Comparison of ENCODE assay signal across 26 cellular contexts in genomic region chr18:5398269-5398668, GRCh38.
DNase-seq lines count a peak whose midpoint lies in the region; ATAC-seq, FAIRE-seq and TF ChIP-seq lines count a peak whose summit lies in the region.
"Had no signal": no experiment of that assay in that cellular context is flagged by ENCODE, and none has a peak within 500 bp of the region (broad histone marks: within the 10 kb centered on the region; RNA-seq: fewer than 3 reads in every experiment).

No MANE protein-coding gene starts in this region.

- intact Hi-C loops in HepG2 (cut with micrococcal nuclease; ENCODE audit: unreplicated experiment): no loop called here
- intact Hi-C loops in right lobe of liver (cut with DNase I): no loop called here
- intact Hi-C loops in K562 (cut with micrococcal nuclease): no loop called here
- intact Hi-C loops in right cardiac atrium (cut with DNase I): no loop called here

- POLR2A ChIA-PET in HepG2 (lab: Yijun Ruan, JAX) (no interaction called here), K562 (lab: Yijun Ruan, JAX) (no interaction called here)

- TF ChIP-seq RAD21 in HepG2 (CRISPR knock-in tag; IDR thresholded peaks at IDR 0.05): no peak
- TF ChIP-seq RAD21 in K562 (CRISPR knock-in tag; conservative IDR thresholded peaks at IDR 0.05 in 1 of 2, IDR thresholded peaks at IDR 0.05 in 1 of 2): no peak

- H3K9me1 ChIP-seq in K562 (ENCODE audit: control insufficient read depth, insufficient read depth, low read length): no peaks in the 10 kb centered on the region

- H3K27ac ChIP-seq in HepG2 (ENCODE audit: extremely low read length, insufficient read depth, low read length): no peak overlapping the region
- H3K27ac ChIP-seq in right lobe of liver: no peak overlapping the region
- H3K27ac ChIP-seq in K562 (ENCODE audit: extremely low read depth, low read depth, low read length): no peak overlapping the region
- peak overlapping the region; percentile 96 for H3K27ac ChIP-seq in parathyroid adenoma
- H3K27ac ChIP-seq in right cardiac atrium (ENCODE audit: low read length): no peak overlapping the region
- H3K27ac ChIP-seq: 22Rv1, BLaER1 had no signal

- TF ChIP-seq CTCF in HepG2 (CRISPR knock-in tag; IDR thresholded peaks at IDR 0.05): no peak
- TF ChIP-seq CTCF in right lobe of liver (IDR thresholded peaks at IDR 0.05): no peak
- TF ChIP-seq CTCF in K562 (IDR thresholded peaks at IDR 0.05 in 2 of 3, conservative IDR thresholded peaks at IDR 0.05 in 1 of 3; ENCODE audit: insufficient read depth in 2 of 3, low read depth in 1 of 3, low read length in 3 of 3): no peak
- TF ChIP-seq CTCF in parathyroid adenoma (IDR thresholded peaks at IDR 0.05): no peak
- TF ChIP-seq CTCF in foreskin fibroblast (IDR thresholded peaks at IDR 0.05; ENCODE audit: low read depth, low read length): no peak

- WGBS in HepG2 (ENCODE audit: low lambda C conversion rate): 44% methylated on average over 8 of the region's 8 CpGs
- 71% methylated on average over 8 of the region's 8 CpGs for WGBS in right lobe of liver (ENCODE audit: insufficient coverage, low coverage, low lambda C conversion rate, missing lambda C conversion rate)
- WGBS in K562 (ENCODE audit: insufficient coverage, low coverage, missing lambda C conversion rate): 0% methylated on average over 8 of the region's 8 CpGs
- 97% methylated on average over 8 of the region's 8 CpGs for WGBS in right cardiac atrium

- no peaks in the 10 kb centered on the region for H3K4me1 ChIP-seq in HepG2 (ENCODE audit: insufficient read depth, low read length)
- H3K4me1 ChIP-seq in right lobe of liver: no peaks in the 10 kb centered on the region
- H3K4me1 ChIP-seq in K562 (replicated peaks in 1 of 2; ENCODE audit: control insufficient read depth in 2 of 2, insufficient read depth in 2 of 2, low read length in 2 of 2): no peaks in the 10 kb centered on the region
- H3K4me1 ChIP-seq in endocrine pancreas (ENCODE audit: control insufficient read depth, insufficient read depth, low read length): no peaks in the 10 kb centered on the region
- peaks cover 70% of the 10 kb centered on the region for H3K4me1 ChIP-seq in parathyroid adenoma
- H3K4me1 ChIP-seq in right cardiac atrium (ENCODE audit: control insufficient read depth, insufficient read depth, low read length): no peaks in the 10 kb centered on the region
- H3K4me1 ChIP-seq: BE2C, BLaER1 had no signal

- H3K27me3 ChIP-seq in HepG2 (ENCODE audit: control insufficient read depth in 1 of 2, insufficient read depth in 2 of 2, low read length in 2 of 2) (peaks cover 0 to 21% of the 10 kb centered on the region in 2 experiments; a peak in 3 of 5 replicates), right lobe of liver (no peaks in the 10 kb centered on the region), K562 (ENCODE audit: control insufficient read depth in 2 of 2, insufficient read depth in 2 of 2, low read length in 2 of 2) (no peaks in the 10 kb centered on the region), endocrine pancreas (ENCODE audit: control insufficient read depth, insufficient read depth, low read length) (no peaks in the 10 kb centered on the region), parathyroid adenoma (ENCODE audit: control insufficient read depth, insufficient read depth, low read length) (no peaks in the 10 kb centered on the region), right cardiac atrium (ENCODE audit: control insufficient read depth, insufficient read depth) (no peaks in the 10 kb centered on the region)
- H3K27me3 ChIP-seq: BE2C, BLaER1 had no signal

- no peak overlapping the region for H3K4me3 ChIP-seq in HepG2 (replicated peaks in 1 of 3; ENCODE audit: insufficient read depth in 1 of 3, low read depth in 2 of 3, low read length in 3 of 3)
- no peak overlapping the region for H3K4me3 ChIP-seq in right lobe of liver
- H3K4me3 ChIP-seq in K562: no peak overlapping the region
- H3K4me3 ChIP-seq in endocrine pancreas (ENCODE audit: control insufficient read depth, insufficient read depth, low read length): peak overlapping the region; percentile 75
- H3K4me3 ChIP-seq in parathyroid adenoma (ENCODE audit: low read depth, low read length): no peak overlapping the region
- H3K4me3 ChIP-seq in foreskin fibroblast (ENCODE audit: low read depth in 1 of 2, low read length in 2 of 2): no peak overlapping the region
- no peak overlapping the region for H3K4me3 ChIP-seq in right cardiac atrium (ENCODE audit: low read length)
- H3K4me3 ChIP-seq: BLaER1 had no signal

- in situ Hi-C loops in HepG2 (cut with HindIII; ENCODE audit: extremely low pct_ligation_motif_present, low pct_unique_long_range_greater_than_20kb): no loop called here
- in situ Hi-C loops in K562 (cut with MboI): no loop called here

- FAIRE-seq in HepG2 (lab: Jason Lieb, UNC) (no peak), K562 (lab: Jason Lieb, UNC) (no peak)
- FAIRE-seq: G401.6, GM12891, GM19239 had no signal

- no TSS peak for BruUV-seq in HepG2 (replicated peaks; lab: Mats Ljungman, UMichigan)
- no TSS peak for BruUV-seq in K562 (replicated peaks; lab: Mats Ljungman, UMichigan)

- no peaks in the 10 kb centered on the region for H4K20me1 ChIP-seq in HepG2 (ENCODE audit: insufficient read depth, low read length)
- no peaks in the 10 kb centered on the region for H4K20me1 ChIP-seq in K562 (replicated peaks; ENCODE audit: control insufficient read depth, insufficient read depth, low read length)
- H4K20me1 ChIP-seq: BLaER1 had no signal

- no peak overlapping the region for H2AFZ ChIP-seq in HepG2 (ENCODE audit: low read length)
- no peak overlapping the region for H2AFZ ChIP-seq in K562 (ENCODE audit: low read depth, low read length)
- no peak overlapping the region for H2AFZ ChIP-seq in parathyroid adenoma

- no peak overlapping the region for H3K9ac ChIP-seq in HepG2 (ENCODE audit: insufficient read depth, low read depth, low read length)
- H3K9ac ChIP-seq in K562 (ENCODE audit: insufficient read depth in 1 of 2, low read depth in 2 of 2, low read length in 2 of 2): no peak overlapping the region
- peak overlapping the region; percentile 44 for H3K9ac ChIP-seq in endocrine pancreas (ENCODE audit: control insufficient read depth, insufficient read depth, low read length)
- no peak overlapping the region for H3K9ac ChIP-seq in parathyroid adenoma
- H3K9ac ChIP-seq: BLaER1 had no signal

- H3K9me3 ChIP-seq in HepG2 (ENCODE audit: low read length): no peaks in the 10 kb centered on the region
- H3K9me3 ChIP-seq in right lobe of liver: no peaks in the 10 kb centered on the region
- H3K9me3 ChIP-seq in K562 (replicated peaks; ENCODE audit: control insufficient read depth, insufficient read depth, low read depth, low read length): no peaks in the 10 kb centered on the region
- H3K9me3 ChIP-seq in endocrine pancreas (ENCODE audit: control insufficient read depth, low read length): no peaks in the 10 kb centered on the region
- H3K9me3 ChIP-seq in parathyroid adenoma (ENCODE audit: control insufficient read depth, low read length): no peaks in the 10 kb centered on the region
- no peaks in the 10 kb centered on the region for H3K9me3 ChIP-seq in right cardiac atrium (ENCODE audit: control insufficient read depth, low read length)
- H3K9me3 ChIP-seq: BE2C, BLaER1 had no signal

- CTCF ChIA-PET in HepG2 (lab: Yijun Ruan, JAX; ENCODE audit: low intra/inter-chr PET ratio, low total read pairs): no interaction called here
- CTCF ChIA-PET in K562 (lab: Yijun Ruan, JAX; ENCODE audit: low intra/inter-chr PET ratio): no interaction called here

- no peak for ATAC-seq in HepG2
- no peak for ATAC-seq in right lobe of liver
- ATAC-seq in K562: no peak
- ATAC-seq in right cardiac atrium: no peak

- TF ChIP-seq POLR2A in HepG2 (IDR thresholded peaks at IDR 0.05; ENCODE audit: insufficient read depth in 1 of 2, low read depth in 2 of 2, low read length in 2 of 2): no peak
- no peak for TF ChIP-seq POLR2A in right lobe of liver (IDR thresholded peaks at IDR 0.05)
- TF ChIP-seq POLR2A in K562 (conservative IDR thresholded peaks at IDR 0.05): no peak

- TF ChIP-seq EP300 in HepG2 (IDR thresholded peaks at IDR 0.05; ENCODE audit: low read depth in 2 of 2, low read length in 2 of 2): no peak
- TF ChIP-seq EP300 in HepG2 (CRISPR knock-in tag; IDR thresholded peaks at IDR 0.05; ENCODE audit: borderline replicate concordance): no peak
- TF ChIP-seq EP300 in K562 (IDR thresholded peaks at IDR 0.05; ENCODE audit: low read length): no peak

- no peak overlapping the region for H3K4me2 ChIP-seq in HepG2 (ENCODE audit: low read depth, low read length)
- H3K4me2 ChIP-seq in K562 (ENCODE audit: insufficient read depth, low read length): no peak overlapping the region
- H3K4me2 ChIP-seq in parathyroid adenoma (ENCODE audit: low read length): no peak overlapping the region
- H3K4me2 ChIP-seq: BLaER1 had no signal

- H3K79me2 ChIP-seq in HepG2 (ENCODE audit: insufficient read depth, low read length) (no peaks in the 10 kb centered on the region), K562 (ENCODE audit: control insufficient read depth, insufficient read depth, low read length) (no peaks in the 10 kb centered on the region), parathyroid adenoma (peaks cover 21% of the 10 kb centered on the region)

- DNase-seq in HepG2 (ENCODE audit: low spot score) (no peak), right lobe of liver (no peak), K562 (ENCODE audit: extremely low read depth in 1 of 4, low spot score in 3 of 4) (no peak), foreskin fibroblast (no peak), T-helper 9 cell (no peak), right cardiac atrium (no peak)
- DNase-seq: ACHN; BE2C; C1 segment of cervical spinal cord; CD4-positive, alpha-beta memory T cell; CD4-positive, CD25-positive, alpha-beta regulatory T cell; CD8-positive, alpha-beta memory T cell; COR-L47; DMS 273 treated with DMSO at 0.1 percent for 48 hours; DMS153; DMS53; DMS79; DND-41; GF-D8 had no signal

- H3K36me3 ChIP-seq in HepG2 (replicated peaks in 1 of 2; ENCODE audit: control insufficient read depth in 1 of 2, insufficient read depth in 2 of 2, low read length in 2 of 2): no peaks in the 10 kb centered on the region
- H3K36me3 ChIP-seq in right lobe of liver: no peaks in the 10 kb centered on the region
- no peaks in the 10 kb centered on the region for H3K36me3 ChIP-seq in K562 (ENCODE audit: control insufficient read depth, insufficient read depth, low read length)
- peaks cover 4% of the 10 kb centered on the region for H3K36me3 ChIP-seq in endocrine pancreas (ENCODE audit: control insufficient read depth, insufficient read depth, low read length)
- H3K36me3 ChIP-seq in parathyroid adenoma (ENCODE audit: control insufficient read depth, insufficient read depth, low read length): peaks cover 4% of the 10 kb centered on the region
- H3K36me3 ChIP-seq: BE2C, BLaER1 had no signal

TF ChIP-seq in HepG2, 621 proteins besides CTCF, POLR2A, EP300 and RAD21 (continues in another document):
- peak; percentile 46; the same call in 1 of the 2 replicates for TF ChIP-seq MAFF (IDR thresholded peaks at IDR 0.05; ENCODE audit: low read depth, low read length)
- TF ChIP-seq MAFK (conservative IDR thresholded peaks at IDR 0.05 in 1 of 2, IDR thresholded peaks at IDR 0.05 in 1 of 2; ENCODE audit: low read length in 2 of 2): peak; percentile 56 to 60; a peak in 3 of 4 replicates

TF ChIP-seq in K562, 482 proteins besides CTCF, POLR2A, EP300 and RAD21 (continues in another document):
- peak; percentile 35; the same call in 1 of the 2 replicates for TF ChIP-seq ZNF316 (IDR thresholded peaks at IDR 0.05)
- no peak for TF ChIP-seq RBM39 (optimal IDR thresholded peaks at IDR 0.05; ENCODE audit: low read depth, low read length)

Comparison
In these comparisons a context has a peak if more than half of its experiments do, and no peak if none do; other contexts are left out.
1. Of the 241 proteins assayed by ChIP-seq in both HepG2 and K562: peak only in HepG2: MAFF and MAFK; only in K562: MAFG; in both: none; in neither: 238.